ENCODE assay signal across 8 cellular contexts in the genomic region with DNA sequence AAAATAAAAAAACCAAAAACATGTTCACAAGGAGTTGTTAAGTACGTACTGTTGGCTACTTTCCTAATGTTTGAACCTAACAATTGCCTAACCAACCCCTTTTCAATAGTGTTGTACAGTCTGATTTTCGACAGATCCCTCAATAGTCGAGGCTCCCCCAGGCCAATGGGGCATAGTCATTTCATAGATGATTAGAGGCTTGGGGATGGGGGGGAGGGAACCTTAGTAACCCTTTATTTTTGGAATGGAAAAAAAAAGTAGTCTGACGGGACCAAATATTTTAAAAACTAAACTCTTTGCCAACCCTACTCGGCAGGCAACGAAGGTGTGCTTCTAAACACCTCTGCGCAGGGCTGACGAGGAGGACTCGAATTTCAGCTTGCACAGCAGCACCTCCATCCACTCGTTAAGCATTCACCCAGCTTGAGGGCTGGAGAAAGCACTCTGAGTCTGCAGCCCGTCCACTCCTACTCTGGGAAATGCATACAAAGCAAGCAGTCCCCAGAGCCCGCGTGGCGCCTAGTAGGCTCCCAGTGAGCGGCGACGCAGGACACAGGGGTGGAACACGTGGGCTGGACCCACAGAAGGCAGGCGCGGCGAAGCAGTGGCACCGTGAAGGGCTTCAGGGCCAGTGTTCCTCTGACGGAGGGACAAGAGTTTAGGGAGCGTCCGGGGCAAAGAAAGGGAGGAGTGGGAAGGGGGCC. TPM values are rescaled to one million over a fixed set of nuclear protein-coding genes. Genes with fewer than 3 reads are reported as not detected.
DNase-seq lines count a peak whose midpoint lies in the region; ATAC-seq and TF ChIP-seq lines count a peak whose summit lies in the region.

No MANE protein-coding gene starts in this region.

- TF ChIP-seq EP300 in upper lobe of left lung (IDR thresholded peaks at IDR 0.05) = no peak

- peak; percentile 34 for DNase-seq in DMS53 treated with DMSO at 0.1 percent for 48 hours (lab: John Stamatoyannopoulos, UW; ENCODE audit: unreplicated experiment)
- peak; percentile 50 for DNase-seq in OCI-M1 (lab: John Stamatoyannopoulos, UW)
- DNase-seq in head of caudate nucleus = peak; percentile 18 to 80 (median 61)
- no peak for DNase-seq in omental fat pad (ENCODE audit: low spot score)
- DNase-seq in upper lobe of left lung = peak in 1 of 2 donors; percentile 70

- peak overlapping the region; percentile 99 for H3K4me3 Mint-ChIP-seq in activated naive CD4-positive, alpha-beta T cell treated with anti-CD3 and anti-CD28 coated beads, Interleukin-2, amount 50 U/mL, for 24 hours

- peak overlapping the region; percentile 95 for H3K27ac Mint-ChIP-seq in activated naive CD4-positive, alpha-beta T cell treated with anti-CD3 and anti-CD28 coated beads, Interleukin-2, amount 50 U/mL, for 24 hours

- H3K9me3 ChIP-seq in HUES64 (ENCODE audit: insufficient read depth, low read depth, low read length) (no peaks in the 10 kb centered on the region), upper lobe of left lung (no peaks in the 10 kb centered on the region)

- TF ChIP-seq CTCF in omental fat pad (IDR thresholded peaks at IDR 0.05) = no peak
- no peak for TF ChIP-seq CTCF in upper lobe of left lung (IDR thresholded peaks at IDR 0.05)

- peak overlapping the region; percentile 83 for H3K4me3 ChIP-seq in HUES64 (ENCODE audit: low read length)
- peak overlapping the region; percentile 69 to 91 (median 82) for H3K4me3 ChIP-seq in upper lobe of left lung

- H3K4me1 ChIP-seq in HUES64 (ENCODE audit: insufficient read depth, low read length) = 0 out of 2 replicates have a peak, but pooled peaks cover 3% of the 10 kb centered on the region
- H3K4me1 ChIP-seq in upper lobe of left lung = peaks cover 4 to 23% (median 14%) of the 10 kb centered on the region in 4 donors

- intact Hi-C loops in head of caudate nucleus (cut with DNase I) = no loop called here

- peaks cover 2% of the 10 kb centered on the region for H3K36me3 Mint-ChIP-seq in activated naive CD4-positive, alpha-beta T cell treated with anti-CD3 and anti-CD28 coated beads, Interleukin-2, amount 50 U/mL, for 24 hours

- H3K9me3 Mint-ChIP-seq in activated naive CD4-positive, alpha-beta T cell treated with anti-CD3 and anti-CD28 coated beads, Interleukin-2, amount 50 U/mL, for 24 hours = no peaks in the 10 kb centered on the region

- peak; percentile 30 for ATAC-seq in GM21576 (IDR thresholded peaks at IDR 0.05; ENCODE audit: unreplicated experiment)
- ATAC-seq in omental fat pad (ENCODE audit: low FRiP score) = peak; percentile 53
- peak; percentile 54 to 74 for ATAC-seq in upper lobe of left lung (ENCODE audit: low FRiP score in 2 of 2)

- WGBS in HUES64 = 9% methylated on average over 25 of the region's 25 CpGs
- WGBS in upper lobe of left lung, 2 donors = 7 to 42% methylated on average over 10 to 25 of the region's 25 CpGs

- H3K27me3 ChIP-seq in HUES64 (ENCODE audit: insufficient read depth, low read length) (no peaks in the 10 kb centered on the region), upper lobe of left lung (no peaks in the 10 kb centered on the region)

- peak in 1 of 4 donors; percentile 7 for TF ChIP-seq POLR2A in upper lobe of left lung (IDR thresholded peaks at IDR 0.05)

- H3K4me1 Mint-ChIP-seq in activated naive CD4-positive, alpha-beta T cell treated with anti-CD3 and anti-CD28 coated beads, Interleukin-2, amount 50 U/mL, for 24 hours = peaks cover 6% of the 10 kb centered on the region

- peak overlapping the region; percentile 96 for H3K9ac ChIP-seq in HUES64 (ENCODE audit: low read depth, low read length)

- peaks cover 26% of the 10 kb centered on the region for H3K36me3 ChIP-seq in HUES64 (ENCODE audit: insufficient read depth, low read length)
- H3K36me3 ChIP-seq in upper lobe of left lung = no peaks in the 10 kb centered on the region

- no peaks in the 10 kb centered on the region for H3K27me3 Mint-ChIP-seq in activated naive CD4-positive, alpha-beta T cell treated with anti-CD3 and anti-CD28 coated beads, Interleukin-2, amount 50 U/mL, for 24 hours

- peak overlapping the region; percentile 95 for H3K27ac ChIP-seq in HUES64 (ENCODE audit: low read depth, low read length)
- peak overlapping the region; percentile 81 to 93 (median 88) for H3K27ac ChIP-seq in upper lobe of left lung

RNA-seq across cellular contexts. Expression of a gene that starts 0.9 kb away (rescaled TPM):
- polyA plus RNA-seq in HUES64 (2013, experiment 1 of 2) = 40.3 TPM
- polyA plus RNA-seq in HUES64 (2013, experiment 2 of 2) = 36.3 TPM
- 10 to 100 TPM; 12.6 to 42.3 (median 13.1) TPM for total RNA-seq in omental fat pad
- total RNA-seq in upper lobe of left lung = 10 to 100 TPM in 3 of 6 donors, 1 to 10 TPM in 3; 7.3 to 16.9 (median 11.5) TPM

RNA-seq across cellular contexts. Expression of a gene that starts 10.8 kb away (rescaled TPM):
- polyA plus RNA-seq in HUES64 (2013, experiment 1 of 2) = 18.8 TPM
- polyA plus RNA-seq in HUES64 (2013, experiment 2 of 2) = 19.6 TPM
- total RNA-seq in omental fat pad (10 to 100 TPM; 12.7 to 25.7 (median 14.8) TPM), upper lobe of left lung (10 to 100 TPM in 5 of 6 donors, 1 to 10 TPM in 1; 9.4 to 24.3 (median 15.2) TPM)
